ENCODE assay signal across 33 cellular contexts in genomic region chr3:31270010-31270409, GRCh38.
"Had no signal": no experiment of that assay in that cellular context is flagged by ENCODE, and none has a peak within 500 bp of the region (broad histone marks: within the 10 kb centered on the region; RNA-seq: fewer than 3 reads in every experiment).

No MANE protein-coding gene starts in this region.

- H3K9me3 ChIP-seq: adrenal gland, body of pancreas had no signal

- H3K4me1 ChIP-seq: breast epithelium had no signal

- H3K36me3 ChIP-seq: adrenal gland, brain microvascular endothelial cell, breast epithelium had no signal

- DNase-seq: activated B cell treated with CpG ODN at 0.5 μM for 24 hours; activated CD4-positive, alpha-beta memory T cell treated with anti-CD3 and anti-CD28 coated beads for 36 hours; activated CD4-positive, alpha-beta T cell treated with anti-CD3 and anti-CD28 coated beads for 4 hours; activated CD4-positive, alpha-beta T cell treated with anti-CD3 and anti-CD28 coated beads, Interleukin-2, amount 10 ng/mL, durations not matched to agents 24 days and 14 days; activated CD4-positive, alpha-beta T cell treated with anti-CD3 and anti-CD28 coated beads, Interleukin-2, amount 50 U/mL, for 1 hour; activated CD4-positive, alpha-beta T cell treated with anti-CD3 and anti-CD28 coated beads, Interleukin-2, amount 50 U/mL, for 4 hours; activated CD4-positive, CD25-positive, alpha-beta regulatory T cell treated with anti-CD3 and anti-CD28 coated beads, Interleukin-2, amount 50 U/mL, for 72 hours; activated CD8-positive, alpha-beta memory T cell treated with anti-CD3 and anti-CD28 coated beads, Interleukin-2, amount 50 U/mL, for 4 hours; activated CD8-positive, alpha-beta T cell treated with anti-CD3 and anti-CD28 coated beads for 36 hours; activated effector memory CD4-positive, alpha-beta T cell treated with anti-CD3 and anti-CD28 coated beads, Interleukin-2, amount 50 U/mL, for 16 hours; activated gamma-delta T cell treated with Interleukin-2 at 50 U/mL for 16 hours; activated naive CD4-positive, alpha-beta T cell; activated naive CD4-positive, alpha-beta T cell treated with anti-CD3 and anti-CD28 coated beads for 36 hours; activated naive CD4-positive, alpha-beta T cell treated with anti-CD3 and anti-CD28 coated beads, Interleukin-2, amount 50 U/mL, for 16 hours; activated naive CD8-positive, alpha-beta T cell treated with anti-CD3 and anti-CD28 coated beads for 36 hours; activated T-cell treated with anti-CD3 and anti-CD28 coated beads for 4 hours; activated T-cell treated with anti-CD3 and anti-CD28 coated beads, Interleukin-2, amount 50 U/mL, for 1 hour; activated T-cell treated with anti-CD3 and anti-CD28 coated beads, Interleukin-2, amount 50 U/mL, for 4 hours; activated T-cell treated with anti-CD3 and anti-CD28 coated beads, Interleukin-2, amount 50 U/mL, for 72 hours; adrenal gland; amniotic stem cell; aorta; body of pancreas; brain microvascular endothelial cell; central memory CD4-positive, alpha-beta T cell; T-helper 2 cell; T-helper 9 cell had no signal

- H3K27ac ChIP-seq: adrenal gland, body of pancreas, brain microvascular endothelial cell, breast epithelium, VCaP had no signal

- FAIRE-seq: astrocyte, TTC549 had no signal

- H3K4me3 ChIP-seq: adrenal gland, body of pancreas, breast epithelium had no signal

- ATAC-seq: activated CD8-positive, alpha-beta T cell treated with anti-CD3 and anti-CD28 coated beads for 36 hours; activated naive CD4-positive, alpha-beta T cell treated with anti-CD3 and anti-CD28 coated beads, Interleukin-2, amount 50 U/mL, for 72 hours; activated T-cell treated with anti-CD3 and anti-CD28 coated beads, Interleukin-2, amount 50 U/mL, for 4 hours; activated T-cell treated with anti-CD3 and anti-CD28 coated beads, Interleukin-2, amount 50 U/mL, for 72 hours; activated T-helper 17 cell treated with anti-CD3 and anti-CD28 coated beads, Interleukin-2, amount 50 U/mL, for 72 hours; body of pancreas had no signal

- H3K27me3 ChIP-seq: adrenal gland, body of pancreas, brain microvascular endothelial cell, breast epithelium had no signal
